Comparison of ENCODE assay signal across 8 cellular contexts in the genomic region with DNA sequence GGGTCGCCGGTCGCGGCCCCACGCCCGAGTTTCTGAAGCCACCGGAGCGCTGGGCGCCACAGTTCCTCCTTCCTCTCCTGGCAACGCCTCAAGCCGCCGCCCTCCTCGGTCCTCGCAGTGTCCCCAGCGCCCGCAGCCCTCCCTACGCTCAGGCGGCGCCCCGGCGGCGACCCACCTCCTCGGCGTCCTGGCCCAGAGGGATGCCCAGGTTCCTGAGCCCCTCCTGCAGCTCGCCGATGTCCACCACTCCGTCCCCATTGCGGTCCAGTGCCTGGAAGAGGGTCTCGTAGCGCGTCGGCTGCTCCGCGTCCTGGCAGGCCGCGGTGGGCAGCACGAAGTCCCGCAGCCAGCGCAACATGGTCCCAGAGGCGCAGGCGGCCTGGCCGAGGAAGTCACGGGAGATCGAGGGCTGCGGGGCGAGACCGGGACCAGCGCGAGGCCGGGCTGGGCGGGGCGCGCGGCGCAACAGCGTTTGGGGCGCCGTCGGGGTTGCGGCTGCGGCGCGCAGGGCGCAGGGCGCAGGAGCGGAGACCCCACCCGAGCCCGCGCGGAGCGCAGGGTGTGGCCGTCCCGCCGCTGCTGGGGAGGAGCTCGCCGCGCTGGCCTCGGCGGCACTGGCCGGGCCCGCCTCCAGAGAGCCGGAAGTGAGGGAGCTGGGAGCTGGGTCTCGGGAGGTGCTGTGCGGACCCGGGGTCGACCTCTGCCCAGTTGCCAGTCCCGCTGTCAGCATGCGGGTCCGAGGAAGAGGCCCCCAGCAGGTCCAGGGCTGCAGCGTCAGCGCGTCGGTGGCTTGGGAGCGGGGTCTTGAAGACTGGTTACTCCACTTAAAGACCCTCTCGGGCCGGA. TPM values are rescaled to one million over a fixed set of nuclear protein-coding genes. Genes with fewer than 3 reads are reported as not detected.
DNase-seq lines count a peak whose midpoint lies in the region; ATAC-seq and TF ChIP-seq lines count a peak whose summit lies in the region.

Gene SLC25A24, minus strand, starts transcription at position 563 of the 846 bp plus-strand sequence. Its CDS starts 205 bp downstream, at position 358.

- intact Hi-C loops in testis (cut with DNase I; ENCODE audit: low total_unique reads): no loop called here

- H3K4me1 ChIP-seq in KMS-11 (ENCODE audit: low read depth, poor library complexity, severe bottlenecking) (peaks cover 17% of the 10 kb centered on the region), osteoblast (ENCODE audit: insufficient read depth, low read length) (peaks cover 10% of the 10 kb centered on the region), testis (no peaks in the 10 kb centered on the region)

- H3K27ac Mint-ChIP-seq in activated naive CD4-positive, alpha-beta T cell treated with anti-CD3 and anti-CD28 coated beads, Interleukin-2, amount 50 U/mL, for 72 hours: peak within 1 kb of the TSS; percentile 84 to 89

- no peak for TF ChIP-seq CTCF in KMS-11 (conservative IDR thresholded peaks at IDR 0.05; ENCODE audit: low read depth, low read length)
- TF ChIP-seq CTCF in osteoblast (IDR thresholded peaks at IDR 0.05; ENCODE audit: extremely low read depth, low read depth, low read length): no peak
- no peak for TF ChIP-seq CTCF in testis (IDR thresholded peaks at IDR 0.05)

- peak; percentile 87 for DNase-seq in DMS53 (lab: John Stamatoyannopoulos, UW)
- DNase-seq in activated naive CD4-positive, alpha-beta T cell treated with anti-CD3 and anti-CD28 coated beads, Interleukin-2, amount 50 U/mL, for 72 hours (ENCODE audit: low spot score in 2 of 2): peak; percentile 76 to 78
- no peak for DNase-seq in glomerular endothelial cell (ENCODE audit: extremely low read depth, low read depth, low spot score)
- peak; percentile 96 for DNase-seq in osteoblast (ENCODE audit: insufficient read length, low spot score, missing footprints)
- peak; percentile 84 for DNase-seq in testis

- H3K9me3 ChIP-seq in osteoblast (ENCODE audit: low read depth, low read length) (no peaks in the 10 kb centered on the region), testis (no peaks in the 10 kb centered on the region)

- H3K27ac ChIP-seq in KMS-11 (peak within 1 kb of the TSS; percentile 69), osteoblast (ENCODE audit: low read depth, low read length) (peak within 1 kb of the TSS; percentile 66), testis (peak within 1 kb of the TSS; percentile 89 to 93)

- H3K36me3 Mint-ChIP-seq in activated naive CD4-positive, alpha-beta T cell treated with anti-CD3 and anti-CD28 coated beads, Interleukin-2, amount 50 U/mL, for 72 hours: peaks cover 5 to 15% of the 10 kb centered on the region in 2 donors

- peak within 1 kb of the TSS; percentile 94 for H3K4me2 ChIP-seq in KMS-11
- H3K4me2 ChIP-seq in osteoblast (ENCODE audit: insufficient read depth, low read length): peak within 1 kb of the TSS; percentile 96

- H4K20me1 ChIP-seq in KMS-11 (ENCODE audit: insufficient read depth) (no peaks in the 10 kb centered on the region), osteoblast (ENCODE audit: insufficient read depth, low read length) (peaks cover 11% of the 10 kb centered on the region)

- no peak for TF ChIP-seq POLR2A in testis (IDR thresholded peaks at IDR 0.05)

- no peaks in the 10 kb centered on the region for H3K27me3 ChIP-seq in KMS-11 (ENCODE audit: insufficient read depth, low read depth)
- no peaks in the 10 kb centered on the region for H3K27me3 ChIP-seq in osteoblast (ENCODE audit: insufficient read depth, low read length)
- no peaks in the 10 kb centered on the region for H3K27me3 ChIP-seq in testis

- peaks cover 32% of the 10 kb centered on the region for H3K79me2 ChIP-seq in KMS-11 (ENCODE audit: insufficient read depth, low read depth)
- H3K79me2 ChIP-seq in osteoblast (ENCODE audit: insufficient read depth, low read length): peaks cover 50% of the 10 kb centered on the region

- H3K36me3 ChIP-seq in KMS-11 (ENCODE audit: insufficient read depth) (no peaks in the 10 kb centered on the region), osteoblast (ENCODE audit: insufficient read depth, low read length) (peaks cover 10% of the 10 kb centered on the region), testis (ENCODE audit: low read depth, missing control alignments) (no peaks in the 10 kb centered on the region)

- WGBS in testis, 2 donors: 0% methylated on average over 13 to 64 of the region's 96 CpGs

- H3K9ac ChIP-seq in KMS-11: peak within 1 kb of the TSS; percentile 63; the same call in 1 of the 2 replicates

- H3K9me3 Mint-ChIP-seq in activated naive CD4-positive, alpha-beta T cell treated with anti-CD3 and anti-CD28 coated beads, Interleukin-2, amount 50 U/mL, for 72 hours: peaks cover 3 to 9% of the 10 kb centered on the region in 2 donors

- peak within 1 kb of the TSS; percentile 69 for H3K4me3 ChIP-seq in KMS-11 (IDR thresholded peaks at IDR 0.05; ENCODE audit: insufficient read depth, low read depth, low read length)
- H3K4me3 ChIP-seq in osteoblast (ENCODE audit: insufficient read depth, low read length): peak within 1 kb of the TSS; percentile 94
- peak within 1 kb of the TSS; percentile 88 to 95 for H3K4me3 ChIP-seq in testis

- peak within 1 kb of the TSS; percentile 88 for H2AFZ ChIP-seq in KMS-11 (ENCODE audit: low read depth)
- peak within 1 kb of the TSS; percentile 99 for H2AFZ ChIP-seq in osteoblast (ENCODE audit: low read length)

- ATAC-seq in GM21576 (IDR thresholded peaks at IDR 0.05; ENCODE audit: unreplicated experiment) (peak; percentile 83), SK-N-SH treated with all-trans-retinoic acid at 6 μM for 48 hours (peak; percentile 93)
- ATAC-seq in activated naive CD4-positive, alpha-beta T cell treated with anti-CD3 and anti-CD28 coated beads, Interleukin-2, amount 50 U/mL, for 72 hours: peak; percentile 96 to 99

TF ChIP-seq in SK-N-SH treated with all-trans-retinoic acid at 6 μM for 48 hours, 23 proteins besides CTCF, POLR2A, EP300 and RAD21:
- TF ChIP-seq ZNF565 (CRISPR knock-in tag; conservative IDR thresholded peaks at IDR 0.05; ENCODE audit: low read depth) (0 out of 2 replicates have a peak, but pooled peaks have one; percentile 50), SNAI2 (CRISPR knock-in tag; IDR thresholded peaks at IDR 0.05) (no peak), ZC3H10 (CRISPR knock-in tag; IDR thresholded peaks at IDR 0.05) (no peak), ZFP3 (CRISPR knock-in tag; IDR thresholded peaks at IDR 0.05) (no peak)
- TF ChIP-seq, protein P1, sequence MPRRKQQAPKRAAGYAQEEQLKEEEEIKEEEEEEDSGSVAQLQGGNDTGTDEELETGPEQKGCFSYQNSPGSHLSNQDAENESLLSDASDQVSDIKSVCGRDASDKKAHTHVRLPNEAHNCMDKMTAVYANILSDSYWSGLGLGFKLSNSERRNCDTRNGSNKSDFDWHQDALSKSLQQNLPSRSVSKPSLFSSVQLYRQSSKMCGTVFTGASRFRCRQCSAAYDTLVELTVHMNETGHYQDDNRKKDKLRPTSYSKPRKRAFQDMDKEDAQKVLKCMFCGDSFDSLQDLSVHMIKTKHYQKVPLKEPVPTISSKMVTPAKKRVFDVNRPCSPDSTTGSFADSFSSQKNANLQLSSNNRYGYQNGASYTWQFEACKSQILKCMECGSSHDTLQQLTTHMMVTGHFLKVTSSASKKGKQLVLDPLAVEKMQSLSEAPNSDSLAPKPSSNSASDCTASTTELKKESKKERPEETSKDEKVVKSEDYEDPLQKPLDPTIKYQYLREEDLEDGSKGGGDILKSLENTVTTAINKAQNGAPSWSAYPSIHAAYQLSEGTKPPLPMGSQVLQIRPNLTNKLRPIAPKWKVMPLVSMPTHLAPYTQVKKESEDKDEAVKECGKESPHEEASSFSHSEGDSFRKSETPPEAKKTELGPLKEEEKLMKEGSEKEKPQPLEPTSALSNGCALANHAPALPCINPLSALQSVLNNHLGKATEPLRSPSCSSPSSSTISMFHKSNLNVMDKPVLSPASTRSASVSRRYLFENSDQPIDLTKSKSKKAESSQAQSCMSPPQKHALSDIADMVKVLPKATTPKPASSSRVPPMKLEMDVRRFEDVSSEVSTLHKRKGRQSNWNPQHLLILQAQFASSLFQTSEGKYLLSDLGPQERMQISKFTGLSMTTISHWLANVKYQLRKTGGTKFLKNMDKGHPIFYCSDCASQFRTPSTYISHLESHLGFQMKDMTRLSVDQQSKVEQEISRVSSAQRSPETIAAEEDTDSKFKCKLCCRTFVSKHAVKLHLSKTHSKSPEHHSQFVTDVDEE (CRISPR knock-in tag; IDR thresholded peaks at IDR 0.05): peak; percentile 22; the same call in 1 of the 2 replicates
TF ChIP-seq in SK-N-SH treated with all-trans-retinoic acid at 6 μM for 48 hours: peak in this region for 2.

RNA-seq across cellular contexts. Expression of gene SLC25A24, which starts in this region (rescaled TPM):
- 10 to 100 TPM in 1 of 2 donors, 1 to 10 TPM in 1; 5.4 to 18.5 TPM for total RNA-seq in activated naive CD4-positive, alpha-beta T cell treated with anti-CD3 and anti-CD28 coated beads, Interleukin-2, amount 50 U/mL, for 72 hours
- 50.7 and 53.0 TPM in 2 replicates for total RNA-seq in glomerular endothelial cell
- 41.3 and 42.3 TPM in 2 replicates for total RNA-seq in osteoblast
- total RNA-seq in testis: 10 to 100 TPM; 12.3 to 15.5 TPM
- polyA plus RNA-seq in testis (ENCODE audit: insufficient read depth, low read depth, low replicate concordance): 9.8 TPM
